Comparison of ENCODE assay signal across 10 cellular contexts in genomic region chr2:108565778-108566375, GRCh38. TPM values are rescaled to one million over a fixed set of nuclear protein-coding genes. Genes with fewer than 3 reads are reported as not detected.
DNase-seq lines count a peak whose midpoint lies in the region; ATAC-seq, FAIRE-seq and TF ChIP-seq lines count a peak whose summit lies in the region.
"Had no signal": no experiment of that assay in that cellular context is flagged by ENCODE, and none has a peak within 500 bp of the region (broad histone marks: within the 10 kb centered on the region; RNA-seq: fewer than 3 reads in every experiment).

No MANE protein-coding gene starts in this region.

- no peaks in the 10 kb centered on the region for H3K9me3 Mint-ChIP-seq in activated T-helper 1 cell treated with anti-CD3 and anti-CD28 coated beads, Interleukin-12 subunit alpha, Interleukin-12 subunit beta, Interleukin-2, Interleukin-4 antibody, amounts not matched to agents 30 ng/mL and 10 ng/mL and 1 ng/mL, durations not matched to agents 14 hours and 24 hours and 36 hours

- H3K36me3 Mint-ChIP-seq in activated T-helper 1 cell treated with anti-CD3 and anti-CD28 coated beads, Interleukin-12 subunit alpha, Interleukin-12 subunit beta, Interleukin-2, Interleukin-4 antibody, amounts not matched to agents 30 ng/mL and 10 ng/mL and 1 ng/mL, durations not matched to agents 14 hours and 24 hours and 36 hours (ENCODE audit: low read depth) = no peaks in the 10 kb centered on the region

- H3K9me3 ChIP-seq in small intestine (ENCODE audit: control insufficient read depth, low read depth) = no peaks in the 10 kb centered on the region

- no peak for TF ChIP-seq CTCF in AG10803 (conservative IDR thresholded peaks at IDR 0.05; ENCODE audit: low read length)

- intact Hi-C loops in activated T-helper 1 cell treated with anti-CD3 and anti-CD28 coated beads, Interleukin-12 subunit alpha, Interleukin-12 subunit beta, Interleukin-2, Interleukin-4 antibody, amounts not matched to agents 30 ng/mL and 10 ng/mL and 1 ng/mL, durations not matched to agents 14 hours and 24 hours and 36 hours (cut with micrococcal nuclease) = loop anchor here (2.0 kb wide), 1 partner anchor 31 kb away; the partner anchor contains the start of gene LIMS1

- peaks cover 2% of the 10 kb centered on the region for H3K27me3 Mint-ChIP-seq in activated T-helper 1 cell treated with anti-CD3 and anti-CD28 coated beads, Interleukin-12 subunit alpha, Interleukin-12 subunit beta, Interleukin-2, Interleukin-4 antibody, amounts not matched to agents 30 ng/mL and 10 ng/mL and 1 ng/mL, durations not matched to agents 14 hours and 24 hours and 36 hours (ENCODE audit: insufficient read depth)

- peaks cover 21% of the 10 kb centered on the region for H3K4me1 Mint-ChIP-seq in activated T-helper 1 cell treated with anti-CD3 and anti-CD28 coated beads, Interleukin-12 subunit alpha, Interleukin-12 subunit beta, Interleukin-2, Interleukin-4 antibody, amounts not matched to agents 30 ng/mL and 10 ng/mL and 1 ng/mL, durations not matched to agents 14 hours and 24 hours and 36 hours (ENCODE audit: low read depth)

- no peaks in the 10 kb centered on the region for H3K36me3 ChIP-seq in small intestine (ENCODE audit: control insufficient read depth in 2 of 2, insufficient read depth in 2 of 2, low read length in 2 of 2)

- no peaks in the 10 kb centered on the region for H3K27me3 ChIP-seq in small intestine (ENCODE audit: control insufficient read depth in 2 of 2, insufficient read depth in 2 of 2, low read length in 2 of 2)

- H3K4me1 ChIP-seq in small intestine (ENCODE audit: control insufficient read depth in 2 of 2, insufficient read depth in 1 of 2, low read depth in 1 of 2, low read length in 1 of 2) = no peaks in the 10 kb centered on the region

- DNase-seq in AG10803 (ENCODE audit: low read depth) (peak; percentile 55), SIG-M5 treated with dmso at 0.1 percent for 504 hours (lab: John Stamatoyannopoulos, UW; ENCODE audit: unreplicated experiment) (no peak), small intestine (no peak), cerebellum (ENCODE audit: low spot score) (no peak), DMS153 (lab: John Stamatoyannopoulos, UW) (no peak)
- no peak for DNase-seq in activated T-helper 1 cell treated with anti-CD3 and anti-CD28 coated beads, Interleukin-12 subunit alpha, Interleukin-12 subunit beta, Interleukin-2, Interleukin-4 antibody, amounts not matched to agents 30 ng/mL and 10 ng/mL and 1 ng/mL, durations not matched to agents 14 hours and 24 hours and 36 hours (ENCODE audit: low spot score)
- DNase-seq: NCI-H345 had no signal

- WGBS in small intestine, 3 donors = 68 to 84% (median 76%) methylated on average over 3 of the region's 3 CpGs

- ATAC-seq in GM19023 (IDR thresholded peaks at IDR 0.05; ENCODE audit: unreplicated experiment) (peak; percentile 77), HG02852 (IDR thresholded peaks at IDR 0.05; ENCODE audit: unreplicated experiment) (peak; percentile 81)

- H3K4me3 ChIP-seq in AG10803 (ENCODE audit: low read length) (no peak overlapping the region), small intestine (ENCODE audit: low read depth in 1 of 2, low read length in 2 of 2) (no peak overlapping the region)

- no peak for FAIRE-seq in small intestine (lab: Jason Lieb, UNC)
- FAIRE-seq: TTC549 had no signal

- no peak overlapping the region for H3K27ac ChIP-seq in small intestine (ENCODE audit: low read depth in 1 of 2, low read length in 1 of 2)

- H3K27ac Mint-ChIP-seq in activated T-helper 1 cell treated with anti-CD3 and anti-CD28 coated beads, Interleukin-12 subunit alpha, Interleukin-12 subunit beta, Interleukin-2, Interleukin-4 antibody, amounts not matched to agents 30 ng/mL and 10 ng/mL and 1 ng/mL, durations not matched to agents 14 hours and 24 hours and 36 hours = peak overlapping the region; percentile 65

- peak overlapping the region; percentile 37 for H3K4me3 Mint-ChIP-seq in activated T-helper 1 cell treated with anti-CD3 and anti-CD28 coated beads, Interleukin-12 subunit alpha, Interleukin-12 subunit beta, Interleukin-2, Interleukin-4 antibody, amounts not matched to agents 30 ng/mL and 10 ng/mL and 1 ng/mL, durations not matched to agents 14 hours and 24 hours and 36 hours

RNA-seq across cellular contexts. Expression of gene LIMS1, which starts 31.6 kb away (rescaled TPM):
- total RNA-seq in activated T-helper 1 cell treated with anti-CD3 and anti-CD28 coated beads, Interleukin-12 subunit alpha, Interleukin-12 subunit beta, Interleukin-2, Interleukin-4 antibody, amounts not matched to agents 30 ng/mL and 10 ng/mL and 1 ng/mL, durations not matched to agents 14 hours and 24 hours and 36 hours = 69.6 and 70.0 TPM in 2 replicates
- 10 to 100 TPM in 2 of 3 donors, 1 to 10 TPM in 1; 8.3 to 22.2 (median 21.3) TPM for polyA plus RNA-seq in small intestine
- 20.6 TPM for total RNA-seq in cerebellum
